In genomic region chr11:93662177-93662575, GRCh38 we compare ENCODE assay signal across 8 cellular contexts. TPM values are rescaled to one million over a fixed set of nuclear protein-coding genes. Genes with fewer than 3 reads are reported as not detected.
DNase-seq lines count a peak whose midpoint lies in the region; ATAC-seq and TF ChIP-seq lines count a peak whose summit lies in the region.

No MANE protein-coding gene starts in this region.

- no peaks in the 10 kb centered on the region for H3K9me3 Mint-ChIP-seq in naive thymus-derived CD8-positive, alpha-beta T cell

- peak overlapping the region; percentile 83 to 96 (median 86) for H3K4me3 Mint-ChIP-seq in naive thymus-derived CD8-positive, alpha-beta T cell

- H3K27me3 ChIP-seq in BE2C = no peaks in the 10 kb centered on the region

- H3K36me3 ChIP-seq in BE2C (peaks cover 6% of the 10 kb centered on the region; the same call in 1 of the 2 replicates), KOPT-K1 (ENCODE audit: insufficient read depth, low read length) (peaks cover 28% of the 10 kb centered on the region)

- intact Hi-C loops in head of caudate nucleus (cut with DNase I) = loop anchor here (5.0 kb wide), 1 partner anchor 80 kb away; the partner anchor contains the start of genes C11orf54 and TAF1D

- peak; percentile 19 for ATAC-seq in GM19395 (IDR thresholded peaks at IDR 0.05; ENCODE audit: unreplicated experiment)
- ATAC-seq in naive thymus-derived CD8-positive, alpha-beta T cell = no peak

- H3K36me3 Mint-ChIP-seq in naive thymus-derived CD8-positive, alpha-beta T cell = peaks cover 0 to 16% (median 0%) of the 10 kb centered on the region in 3 donors

- TF ChIP-seq CTCF in BE2C (IDR thresholded peaks at IDR 0.05; ENCODE audit: low read depth, low read length) (no peak), cardiac fibroblast (IDR thresholded peaks at IDR 0.05; ENCODE audit: low read depth, low read length) (no peak)

- H3K27me3 Mint-ChIP-seq in naive thymus-derived CD8-positive, alpha-beta T cell = no peaks in the 10 kb centered on the region

- no peaks in the 10 kb centered on the region for H3K4me1 ChIP-seq in BE2C

- H3K27ac Mint-ChIP-seq in naive thymus-derived CD8-positive, alpha-beta T cell = peak overlapping the region; percentile 84 to 96 (median 92)

- peak overlapping the region; percentile 94 for H3K27ac ChIP-seq in KOPT-K1 (ENCODE audit: low read depth, low read length, poor library complexity, severe bottlenecking)

- DNase-seq in BE2C = no peak
- DNase-seq in cardiac fibroblast (ENCODE audit: low read depth in 2 of 2) = no peak
- DNase-seq in naive thymus-derived CD8-positive, alpha-beta T cell = no peak
- DNase-seq in NCI-H345 (lab: John Stamatoyannopoulos, UW) = no peak
- no peak for DNase-seq in head of caudate nucleus
- DNase-seq in NCI-H1092 treated with DMSO at 0.1 percent for 48 hours (lab: John Stamatoyannopoulos, UW) = no peak

- peaks cover 11 to 40% (median 25%) of the 10 kb centered on the region in 4 donors for H3K4me1 Mint-ChIP-seq in naive thymus-derived CD8-positive, alpha-beta T cell

- POLR2A ChIA-PET in naive thymus-derived CD8-positive, alpha-beta T cell (lab: Charles Lee) = interaction anchor here (1.3 to 1.7 kb wide), 2 partner anchors 79 to 466 kb away, joined by 4 to 7 read pairs; partner anchors contain the start of genes C11orf54, PANX1 and TAF1D

- no peaks in the 10 kb centered on the region for H3K9me3 ChIP-seq in BE2C
- no peaks in the 10 kb centered on the region for H3K9me3 ChIP-seq in KOPT-K1 (ENCODE audit: insufficient read depth, low read length, poor library complexity, severe bottlenecking)

- H3K4me3 ChIP-seq in BE2C (ENCODE audit: low read depth, low read length) = peak overlapping the region; percentile 94
- H3K4me3 ChIP-seq in cardiac fibroblast (replicated peaks in 1 of 2; ENCODE audit: low read depth in 2 of 2, low read length in 2 of 2) = peak overlapping the region; percentile 92 to 97

RNA-seq across cellular contexts. Expression of gene CEP295, which starts 0.7 kb away (rescaled TPM):
- 6.7 TPM for polyA plus RNA-seq in BE2C (2012; ENCODE audit: insufficient read depth, insufficient read length, low read depth)
- 10 to 100 TPM; 14.9 to 17.8 TPM for total RNA-seq in naive thymus-derived CD8-positive, alpha-beta T cell
- 1 to 10 TPM; 1.1 to 2.0 (median 1.9) TPM for polyA plus RNA-seq in naive thymus-derived CD8-positive, alpha-beta T cell
